ENCODE assay signal across 20 cellular contexts in the genomic region with DNA sequence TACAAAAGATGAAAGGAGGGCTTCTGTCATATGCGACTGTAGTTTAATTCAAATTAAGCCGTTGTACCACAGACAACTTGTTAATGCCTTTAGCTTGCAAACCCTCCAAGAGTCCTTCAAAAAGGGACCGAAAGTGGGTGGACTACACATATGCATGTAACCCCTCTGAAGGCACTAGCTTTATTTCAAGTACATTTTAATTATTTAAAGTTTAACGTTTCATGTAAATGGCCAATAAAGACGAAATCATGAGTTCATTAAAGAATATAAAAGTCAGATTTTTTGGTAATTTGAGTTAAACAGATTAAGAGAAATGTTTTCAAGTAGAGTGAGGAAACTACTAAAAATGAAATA. TPM values are rescaled to one million over a fixed set of nuclear protein-coding genes. Genes with fewer than 3 reads are reported as not detected.
"Had no signal": no experiment of that assay in that cellular context is flagged by ENCODE, and none has a peak within 500 bp of the region (broad histone marks: within the 10 kb centered on the region; RNA-seq: fewer than 3 reads in every experiment).

No MANE protein-coding gene starts in this region.

- H3K4me3 ChIP-seq: ascending aorta, lower lobe of right lung had no signal

- DNase-seq: activated CD4-positive, alpha-beta T cell treated with anti-CD3 and anti-CD28 coated beads for 1 hour; activated CD8-positive, alpha-beta memory T cell treated with anti-CD3 and anti-CD28 coated beads for 24 hours; activated effector memory CD4-positive, alpha-beta T cell treated with anti-CD3 and anti-CD28 coated beads, Interleukin-2, amount 50 U/mL, for 16 hours; activated T-cell treated with anti-CD3 and anti-CD28 coated beads, Interleukin-2, amount 50 U/mL, for 72 hours; dermis blood vessel endothelial cell; effector memory CD4-positive, alpha-beta T cell; foreskin fibroblast; hypothalamus; left cardiac atrium; lower lobe of right lung; natural killer cell; nucleus accumbens; spleen; stimulated activated naive B cell treated with anti-CD40 and anti-IgM and Interleukin-4, amounts not matched to agents 10 μg/mL and 1 μg/mL and 100 μg/mL, for 72 hours; T-helper 2 cell had no signal

- H3K36me3 ChIP-seq: ascending aorta, lower lobe of right lung, spleen had no signal

- H3K27ac ChIP-seq: ascending aorta, epithelial cell of prostate, lower lobe of right lung, spleen, VCaP had no signal

- H3K9me3 ChIP-seq: ascending aorta, lower lobe of right lung had no signal

- ATAC-seq: activated T-cell treated with anti-CD3 and anti-CD28 coated beads, Interleukin-2, amount 50 U/mL, for 72 hours; left cardiac atrium; lower lobe of right lung; natural killer cell; stimulated activated naive B cell treated with anti-CD40 and anti-IgM and Interleukin-4, amounts not matched to agents 10 μg/mL and 1 μg/mL and 100 μg/mL, for 72 hours had no signal

RNA-seq across cellular contexts. Expression of gene PRDM13, which starts 12.8 kb away (rescaled TPM):
- total RNA-seq: activated T-cell treated with anti-CD3 and anti-CD28 coated beads, Interleukin-2, amount 50 U/mL, for 72 hours; ascending aorta; dermis blood vessel endothelial cell; left cardiac atrium; lower lobe of right lung; natural killer cell; renal cortical epithelial cell; spleen; ureter had no signal
